28 cellular contexts compared by ENCODE assay signal in the genomic region with DNA sequence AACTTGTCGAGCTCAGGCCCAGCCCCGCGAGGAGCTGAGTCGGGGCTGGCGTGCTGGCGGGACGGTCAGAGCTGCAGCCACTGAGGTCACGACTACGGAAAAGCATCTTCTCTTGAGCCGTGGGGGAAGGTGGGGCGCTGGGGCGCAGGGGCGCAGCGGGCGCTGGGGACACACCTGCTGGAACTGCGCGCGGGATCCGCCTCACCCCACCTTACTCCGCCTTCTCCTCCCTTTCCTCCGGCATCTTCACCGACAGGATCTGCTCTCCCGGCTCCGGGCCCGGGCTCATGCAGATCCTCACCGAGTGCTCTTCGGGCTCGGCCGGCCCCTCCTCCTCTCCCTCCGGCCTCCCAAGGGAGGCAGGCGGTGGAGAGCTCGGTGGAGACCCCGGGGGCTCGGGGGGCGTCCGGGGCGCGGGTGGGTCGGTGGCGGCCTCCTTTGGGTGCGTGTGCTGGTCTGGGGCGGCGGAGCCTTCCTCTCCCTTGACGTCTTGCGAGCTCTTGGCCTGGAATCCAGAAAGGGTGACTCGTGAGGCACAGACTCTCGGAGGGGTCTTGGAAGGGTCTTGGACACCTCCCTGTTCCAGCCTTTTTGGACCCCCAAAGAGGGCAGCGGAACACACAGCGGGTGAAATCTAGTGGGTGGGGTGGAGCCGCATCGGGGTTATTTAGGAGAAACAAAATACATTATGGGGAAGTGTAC.
A peak's percentile ranks its signal among the peaks of the same experiment; 100 is the strongest.
DNase-seq lines count a peak whose midpoint lies in the region; ATAC-seq, FAIRE-seq and TF ChIP-seq lines count a peak whose summit lies in the region.
"Had no signal": no experiment of that assay in that cellular context is flagged by ENCODE, and none has a peak within 500 bp of the region (broad histone marks: within the 10 kb centered on the region; RNA-seq: fewer than 3 reads in every experiment).

No MANE protein-coding gene starts in this region.

- FAIRE-seq in H1 (lab: Jason Lieb, UNC) = no peak
- FAIRE-seq: colon, GM18507 had no signal

- TF ChIP-seq CTCF in right atrium auricular region (IDR thresholded peaks at IDR 0.05) = no peak
- TF ChIP-seq CTCF in H1 (IDR thresholded peaks at IDR 0.05; ENCODE audit: control extremely low read depth in 1 of 3, insufficient read depth in 1 of 3, low read depth in 1 of 3, low read length in 3 of 3) = no peak
- no peak for TF ChIP-seq CTCF in left lung (IDR thresholded peaks at IDR 0.05)
- TF ChIP-seq CTCF in testis (IDR thresholded peaks at IDR 0.05) = no peak

- no peak overlapping the region for H4K91ac ChIP-seq in H1 (replicated peaks; ENCODE audit: insufficient read length, low read length)

- no peaks in the 10 kb centered on the region for H3K79me1 ChIP-seq in H1 (ENCODE audit: low read depth, low read length)

- CTCF ChIA-PET in H1 (lab: Charles Lee; ENCODE audit: partially characterized antibody) = interaction anchor here (0.6 to 3.1 kb wide), 13 partner anchors 11 to 114 kb away, joined by 3 to 15 read pairs (median 4); no protein-coding TSS in a partner anchor

- no peak overlapping the region for H3K56ac ChIP-seq in H1 (replicated peaks; ENCODE audit: insufficient read length, low read depth, low read length)

- H3K27me3 ChIP-seq in right atrium auricular region (peaks cover 0 to 5% of the 10 kb centered on the region in 2 donors), H1 (replicated peaks in 1 of 4; ENCODE audit: control insufficient read depth in 3 of 4, extremely low read depth in 1 of 4, insufficient read depth in 3 of 4, low read length in 3 of 4) (peaks cover 0 to 5% (median under 1%) of the 10 kb centered on the region in 4 experiments; a peak in 3 of 7 replicates), left lung (peaks cover 14 to 41% of the 10 kb centered on the region in 2 donors), testis (no peaks in the 10 kb centered on the region)

- ATAC-seq in left cardiac atrium (peak; percentile 23 to 26), left lung (peak; percentile 49), HG02981 (IDR thresholded peaks at IDR 0.05; ENCODE audit: unreplicated experiment) (no peak)
- ATAC-seq: activated T-cell treated with anti-CD3 and anti-CD28 coated beads, Interleukin-2, amount 50 U/mL, for 4 hours; psoas muscle; T-helper 17 cell had no signal

- no peak overlapping the region for H2AK5ac ChIP-seq in H1 (ENCODE audit: low read depth, low read length)

- H3K23ac ChIP-seq in H1 (ENCODE audit: insufficient read length) = no peak overlapping the region

- no peak overlapping the region for H3K4ac ChIP-seq in H1 (replicated peaks; ENCODE audit: insufficient read length, low read depth, low read length)

- no peak for TF ChIP-seq POLR2A in H1 (IDR thresholded peaks at IDR 0.05; ENCODE audit: control extremely low read depth in 1 of 2, low read depth in 2 of 2, low read length in 2 of 2)
- no peak for TF ChIP-seq POLR2A in testis (IDR thresholded peaks at IDR 0.05)

- H4K20me1 ChIP-seq in H1 (replicated peaks in 1 of 2; ENCODE audit: control insufficient read depth in 1 of 2, insufficient read depth in 2 of 2, low read length in 2 of 2) = no peaks in the 10 kb centered on the region

- no peak overlapping the region for H3K14ac ChIP-seq in H1 (ENCODE audit: insufficient read length)

- H4K8ac ChIP-seq in H1 (ENCODE audit: extremely low read depth, insufficient read depth, low read length) = no peak overlapping the region; the same call in 1 of the 2 replicates

- peak overlapping the region; percentile 92; the same call in 1 of the 2 replicates for H2BK12ac ChIP-seq in H1 (ENCODE audit: low read depth, low read length)

- H3K36me3 ChIP-seq in right atrium auricular region (no peaks in the 10 kb centered on the region), H1 (ENCODE audit: control insufficient read depth in 2 of 4, insufficient read depth in 4 of 4, low read length in 3 of 4) (no peaks in the 10 kb centered on the region), left lung (no peaks in the 10 kb centered on the region), testis (ENCODE audit: low read depth, missing control alignments) (no peaks in the 10 kb centered on the region)
- H3K36me3 ChIP-seq: adrenal gland, neutrophil had no signal

- POLR2A ChIA-PET in H1 (lab: Charles Lee; ENCODE audit: partially characterized antibody) = interaction anchor here (0.8 to 1.6 kb wide), 3 partner anchors 8 to 74 kb away, joined by 3 to 4 read pairs (median 3); no protein-coding TSS in a partner anchor

- H4K5ac ChIP-seq in H1 (ENCODE audit: insufficient read length, low read depth, low read length) = no peak overlapping the region

- H2BK15ac ChIP-seq in H1 (ENCODE audit: low read length) = 0 out of 2 replicates have a peak overlapping the region, but pooled peaks have one; percentile 46

- peaks cover 0 to 6% of the 10 kb centered on the region in 2 donors for H3K4me1 ChIP-seq in right atrium auricular region
- peaks cover 0 to 11% (median 3%) of the 10 kb centered on the region in 4 experiments; a peak in 5 of 7 replicates for H3K4me1 ChIP-seq in H1 (replicated peaks in 1 of 4; ENCODE audit: control insufficient read depth in 3 of 4, insufficient read depth in 4 of 4, low read length in 3 of 4)
- peaks cover 3 to 14% of the 10 kb centered on the region in 2 donors for H3K4me1 ChIP-seq in left lung
- H3K4me1 ChIP-seq in testis = peaks cover 4% of the 10 kb centered on the region
- H3K4me1 ChIP-seq: adrenal gland, psoas muscle had no signal

- H3K23me2 ChIP-seq in H1 (ENCODE audit: low read depth, low read length) = no peaks in the 10 kb centered on the region; the same call in 1 of the 2 replicates

- peak overlapping the region; percentile 57 to 73 for H3K4me2 ChIP-seq in H1 (ENCODE audit: insufficient read depth in 1 of 2, low read depth in 2 of 2, low read length in 2 of 2)

- no peak overlapping the region for H3K4me3 ChIP-seq in right atrium auricular region
- peak overlapping the region in 3 of 4 experiments; percentile 11 to 53 (median 33); a peak in 5 of 8 replicates for H3K4me3 ChIP-seq in H1 (ENCODE audit: extremely low read depth in 1 of 4, insufficient read depth in 2 of 4, low read depth in 3 of 4, low read length in 4 of 4)
- no peak overlapping the region for H3K4me3 ChIP-seq in left lung
- H3K4me3 ChIP-seq in testis = peak overlapping the region; percentile 0 to 34
- H3K4me3 ChIP-seq: adrenal gland, psoas muscle, SK-N-MC had no signal

- H3K9me3 ChIP-seq in right atrium auricular region (no peaks in the 10 kb centered on the region), H1 (ENCODE audit: insufficient read depth in 2 of 2, low read depth in 1 of 2, low read length in 1 of 2) (no peaks in the 10 kb centered on the region), left lung (no peaks in the 10 kb centered on the region), testis (no peaks in the 10 kb centered on the region)
- H3K9me3 ChIP-seq: adrenal gland, neutrophil, psoas muscle had no signal

- H2BK120ac ChIP-seq in H1 (replicated peaks; ENCODE audit: low read depth, low read length) = no peak overlapping the region

- H2BK20ac ChIP-seq in H1 (ENCODE audit: low read length) = no peak overlapping the region

- H2AFZ ChIP-seq in H1 (ENCODE audit: low read length) = no peak overlapping the region; the same call in 1 of the 2 replicates

- no peak for TF ChIP-seq RAD21 in H1 (IDR thresholded peaks at IDR 0.05 in 1 of 2, conservative IDR thresholded peaks at IDR 0.05 in 1 of 2; ENCODE audit: low read depth in 2 of 2, low read length in 2 of 2)

- H3K9ac ChIP-seq in H1 (replicated peaks in 1 of 4; ENCODE audit: extremely low read depth in 1 of 4, low read depth in 3 of 4, low read length in 3 of 4) = no peak overlapping the region

- H3K27ac ChIP-seq in right atrium auricular region (no peak overlapping the region), H1 (ENCODE audit: low read depth, low read length) (no peak overlapping the region), left lung (no peak overlapping the region), testis (no peak overlapping the region)
- H3K27ac ChIP-seq: adrenal gland, HL-60, neutrophil, psoas muscle, SK-N-MC had no signal

- no peak overlapping the region for H2BK5ac ChIP-seq in H1 (ENCODE audit: low read depth, low read length)

- peak overlapping the region; percentile 78 for H3K18ac ChIP-seq in H1 (ENCODE audit: extremely low read depth, low read length)

- DNase-seq in left cardiac atrium = no peak
- DNase-seq in right atrium auricular region (ENCODE audit: low spot score) = no peak
- DNase-seq in H1 (ENCODE audit: low read depth in 1 of 2, low spot score in 2 of 2) = peak in 1 of 2 experiments; percentile 73
- no peak for DNase-seq in left lung
- DNase-seq in testis = no peak
- no peak for DNase-seq in glomerular visceral epithelial cell (ENCODE audit: extremely low spot score)
- no peak for DNase-seq in NCI-H1105 treated with DMSO at 0.1 percent for 48 hours (lab: John Stamatoyannopoulos, UW)
- DNase-seq: 8988T; activated CD4-positive, alpha-beta T cell treated with anti-CD3 and anti-CD28 coated beads for 4 hours; activated naive CD4-positive, alpha-beta T cell treated with Interleukin-2 at 50 U/mL for 16 hours; activated T-cell treated with anti-CD3 and anti-CD28 coated beads, Interleukin-2, amount 50 U/mL, for 4 hours; adrenal gland; AML-193; DMS53; effector memory CD4-positive, alpha-beta T cell; GOT3; NCI-H1092; NCI-H2029; NCI-H2227 treated with DMSO at 0.1 percent for 48 hours; NCI-H748 treated with DMSO at 0.1 percent for 48 hours; psoas muscle; T-helper 17 cell had no signal

- no peak for TF ChIP-seq EP300 in H1 (IDR thresholded peaks at IDR 0.05; ENCODE audit: borderline replicate concordance in 1 of 2, low read depth in 2 of 2, low read length in 2 of 2)

- WGBS in H1 (ENCODE audit: extremely low coverage in 1 of 2, insufficient coverage in 1 of 2, insufficient read length in 1 of 2, insufficient replicate concordance in 2 of 2, low coverage in 1 of 2, low lambda C conversion rate in 2 of 2, missing lambda C conversion rate in 1 of 2), 2 experiments = 34% methylated on average over 21 of the region's 51 CpGs; no CpG with 5 or more reads in 1 of the 2 experiments
- WGBS in testis, 2 donors = 15 to 26% methylated on average over 9 to 45 of the region's 51 CpGs

- intact Hi-C loops in left cardiac atrium (cut with DNase I) = no loop called here
- intact Hi-C loops in left lung (cut with DNase I) = no loop called here
- intact Hi-C loops in testis (cut with DNase I; ENCODE audit: low total_unique reads) = no loop called here

- H3K79me2 ChIP-seq in H1 (ENCODE audit: control insufficient read depth in 1 of 2, insufficient read depth in 2 of 2, low read length in 2 of 2) = no peaks in the 10 kb centered on the region

TF ChIP-seq in H1, 55 proteins besides CTCF, POLR2A, EP300 and RAD21 (continues in another document):
- TF ChIP-seq CHD2 (IDR thresholded peaks at IDR 0.05; ENCODE audit: low read length) = no peak
- TF ChIP-seq GABPA (IDR thresholded peaks at IDR 0.05; ENCODE audit: borderline replicate concordance, insufficient read depth, low read length) = peak; percentile 25; the same call in 1 of the 2 replicates
- no peak for TF ChIP-seq TEAD4 (IDR thresholded peaks at IDR 0.05; ENCODE audit: low read depth, low read length)
- TF ChIP-seq, protein P1, sequence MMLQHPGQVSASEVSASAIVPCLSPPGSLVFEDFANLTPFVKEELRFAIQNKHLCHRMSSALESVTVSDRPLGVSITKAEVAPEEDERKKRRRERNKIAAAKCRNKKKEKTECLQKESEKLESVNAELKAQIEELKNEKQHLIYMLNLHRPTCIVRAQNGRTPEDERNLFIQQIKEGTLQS (IDR thresholded peaks at IDR 0.05; ENCODE audit: insufficient read depth, low read depth, low read length) = no peak

Comparison
In these comparisons a context has a peak if more than half of its experiments do, and no peak if none do; other contexts are left out.
1. H3K4me3 ChIP-seq: peak in H1 (3 of 4) and testis (2 of 2); none in right atrium auricular region (0 of 2) and left lung (0 of 2).